In genomic region chr22:42282943-42283287, GRCh38 we compare ENCODE assay signal across 10 cellular contexts. TPM values are rescaled to one million over a fixed set of nuclear protein-coding genes. Genes with fewer than 3 reads are reported as not detected.
DNase-seq lines count a peak whose midpoint lies in the region; ATAC-seq and TF ChIP-seq lines count a peak whose summit lies in the region.
"Had no signal": no experiment of that assay in that cellular context is flagged by ENCODE, and none has a peak within 500 bp of the region (broad histone marks: within the 10 kb centered on the region; RNA-seq: fewer than 3 reads in every experiment).

No MANE protein-coding gene starts in this region.

- no peak overlapping the region for H3K56ac ChIP-seq in IMR-90 (ENCODE audit: extremely low read depth, insufficient read depth, low read length)

- no peak overlapping the region for H2AFZ ChIP-seq in IMR-90 (replicated peaks; ENCODE audit: low read length, poor library complexity)

- H2BK5ac ChIP-seq in IMR-90 (ENCODE audit: low read depth, low read length, poor library complexity, severe bottlenecking) = no peak overlapping the region

- in situ Hi-C loops in IMR-90 (cut with MboI; ENCODE audit: low sequenced_read_pairs) = no loop called here

- TF ChIP-seq CTCF in IMR-90 (conservative IDR thresholded peaks at IDR 0.05; ENCODE audit: low read depth, low read length) = no peak
- no peak for TF ChIP-seq CTCF in ovary (IDR thresholded peaks at IDR 0.05)

- H3K36me3 ChIP-seq in BLaER1 (no peaks in the 10 kb centered on the region), IMR-90 (ENCODE audit: control insufficient read depth, insufficient read depth, low read length) (no peaks in the 10 kb centered on the region), esophagus (ENCODE audit: control insufficient read depth in 2 of 2, insufficient read depth in 2 of 2, low read length in 1 of 2) (no peaks in the 10 kb centered on the region), ovary (no peaks in the 10 kb centered on the region)

- no peak overlapping the region for H4K5ac ChIP-seq in IMR-90 (ENCODE audit: low read depth, low read length)

- H3K9ac ChIP-seq in BLaER1 (peak overlapping the region; percentile 72; the same call in 1 of the 2 replicates), IMR-90 (ENCODE audit: low read depth, low read length) (no peak overlapping the region)

- no peak overlapping the region for H3K18ac ChIP-seq in IMR-90 (ENCODE audit: low read depth, low read length)

- no peak overlapping the region for H4K8ac ChIP-seq in IMR-90 (ENCODE audit: low read depth in 2 of 2, low read length in 2 of 2)

- POLR2A ChIA-PET in IMR-90 (lab: Charles Lee; ENCODE audit: unreplicated experiment) = no interaction called here

- TF ChIP-seq EP300 in ovary (IDR thresholded peaks at IDR 0.05) = no peak

- dilution Hi-C loops in IMR-90 (cut with HindIII; ENCODE audit: low sequenced_read_pairs, unreplicated experiment) = no loop called here

- H4K20me1 ChIP-seq in BLaER1 = peaks cover 12% of the 10 kb centered on the region
- H4K20me1 ChIP-seq in IMR-90 (ENCODE audit: insufficient read depth, low read length) = peaks cover 24% of the 10 kb centered on the region

- CTCF ChIA-PET in IMR-90 (lab: Yijun Ruan, JAX) = no interaction called here

- peaks cover 100% of the 10 kb centered on the region for H3K4me1 ChIP-seq in BLaER1
- no peaks in the 10 kb centered on the region for H3K4me1 ChIP-seq in IMR-90 (ENCODE audit: control insufficient read depth, insufficient read depth, low read length)
- peaks cover 5 to 17% of the 10 kb centered on the region in 2 donors for H3K4me1 ChIP-seq in esophagus (ENCODE audit: control insufficient read depth in 2 of 2, insufficient read depth in 2 of 2, low read length in 1 of 2)
- H3K4me1 ChIP-seq in ovary (ENCODE audit: insufficient read depth) = peaks cover 7% of the 10 kb centered on the region

- intact Hi-C loops in IMR-90 (cut with micrococcal nuclease) = no loop called here
- intact Hi-C loops in ovary (cut with DNase I) = loop anchor here in 1 of 4 donors (10.0 kb wide), 1 partner anchor 108 kb away; no protein-coding TSS in a partner anchor

- 0 out of 2 replicates have a peak, but pooled peaks cover 3% of the 10 kb centered on the region for H3K9me1 ChIP-seq in IMR-90 (ENCODE audit: insufficient read depth, low read length)

- H3K4ac ChIP-seq in IMR-90 (ENCODE audit: low read depth, low read length) = no peak overlapping the region

- H2BK15ac ChIP-seq in IMR-90 (ENCODE audit: low read depth, low read length) = no peak overlapping the region

- BruUV-seq in IMR-90 (replicated peaks; lab: Mats Ljungman, UMichigan) = no TSS peak

- H2BK120ac ChIP-seq in IMR-90 (ENCODE audit: low read depth, low read length) = no peak overlapping the region

- H3K4me3 ChIP-seq in BLaER1 (peak overlapping the region; percentile 65), IMR-90 (ENCODE audit: insufficient read depth, low read depth, low read length) (no peak overlapping the region), esophagus (ENCODE audit: low read depth in 1 of 2, low read length in 2 of 2) (peak overlapping the region; percentile 16 to 38), ovary (peak overlapping the region; percentile 30)

- no peak overlapping the region for H2AK5ac ChIP-seq in IMR-90 (ENCODE audit: low read depth, low read length)

- 39% methylated on average over 5 of the region's 14 CpGs; no CpG with 5 or more reads in 1 of the 2 experiments for WGBS in IMR-90 (ENCODE audit: extremely low coverage in 2 of 2, insufficient read length in 1 of 2), 2 experiments
- WGBS in esophagus, 2 donors = 17 to 22% methylated on average over 14 of the region's 14 CpGs
- WGBS in ovary, 3 donors = 21 to 26% (median 25%) methylated on average over 14 of the region's 14 CpGs

- DNase-seq in IMR-90 = no peak
- DNase-seq in ovary = no peak
- no peak for DNase-seq in AML-193 (lab: John Stamatoyannopoulos, UW)
- no peak for DNase-seq in NCI-H1694 (lab: John Stamatoyannopoulos, UW)
- DNase-seq: activated naive CD4-positive, alpha-beta T cell treated with Interleukin-2 at 50 U/mL for 16 hours; erythroblast had no signal

- no peak overlapping the region for H2AK9ac ChIP-seq in IMR-90 (replicated peaks; ENCODE audit: low read depth, low read length, poor library complexity)

- no peak overlapping the region for H4K91ac ChIP-seq in IMR-90 (ENCODE audit: insufficient read depth, low read depth, low read length)

- H3K4me2 ChIP-seq in BLaER1 = peak overlapping the region; percentile 100
- no peak overlapping the region for H3K4me2 ChIP-seq in IMR-90 (ENCODE audit: low read depth, low read length)

- no peak for TF ChIP-seq RAD21 in IMR-90 (IDR thresholded peaks at IDR 0.05; ENCODE audit: low read length)

- H3K23ac ChIP-seq in IMR-90 (ENCODE audit: low read depth, low read length) = peak overlapping the region; percentile 38; the same call in 1 of the 2 replicates

- H3K14ac ChIP-seq in IMR-90 (replicated peaks; ENCODE audit: low read depth, low read length) = no peak overlapping the region

- no peak for ATAC-seq in IMR-90 (ENCODE audit: low read depth)
- ATAC-seq in GM18868 (IDR thresholded peaks at IDR 0.05; ENCODE audit: unreplicated experiment) = no peak
- ATAC-seq in HG02642 (IDR thresholded peaks at IDR 0.05; ENCODE audit: poor library complexity, unreplicated experiment) = no peak

- no peak overlapping the region for H2BK20ac ChIP-seq in IMR-90 (ENCODE audit: low read depth, low read length)

- H3K9me3 ChIP-seq in BLaER1 = no peaks in the 10 kb centered on the region
- no peaks in the 10 kb centered on the region for H3K9me3 ChIP-seq in IMR-90 (ENCODE audit: control insufficient read depth, insufficient read depth, low read length)
- no peaks in the 10 kb centered on the region for H3K9me3 ChIP-seq in esophagus (ENCODE audit: control insufficient read depth in 2 of 2, insufficient read depth in 1 of 2, low read depth in 1 of 2, low read length in 1 of 2)
- no peaks in the 10 kb centered on the region for H3K9me3 ChIP-seq in ovary

- H3K27ac ChIP-seq in BLaER1 (peak overlapping the region; percentile 69), IMR-90 (ENCODE audit: insufficient read depth, low read length) (no peak overlapping the region), esophagus (ENCODE audit: low read depth in 2 of 2, low read length in 1 of 2) (no peak overlapping the region), ovary (no peak overlapping the region)

- H3K27me3 ChIP-seq in BLaER1 (no peaks in the 10 kb centered on the region), IMR-90 (ENCODE audit: control insufficient read depth, insufficient read depth, low read length) (peaks cover 50% of the 10 kb centered on the region), esophagus (ENCODE audit: control insufficient read depth in 1 of 2, insufficient read depth in 2 of 2, low read length in 2 of 2) (peaks cover 0 to 4% of the 10 kb centered on the region in 2 donors), ovary (no peaks in the 10 kb centered on the region)

- H3K79me1 ChIP-seq in IMR-90 (ENCODE audit: low read depth in 1 of 2, low read length in 2 of 2) = no peaks in the 10 kb centered on the region

- TF ChIP-seq POLR2A in IMR-90 (IDR thresholded peaks at IDR 0.05; ENCODE audit: low read depth, low read length) (no peak), ovary (IDR thresholded peaks at IDR 0.05) (no peak)

TF ChIP-seq in IMR-90, 13 proteins besides CTCF, POLR2A, EP300 and RAD21:
- TF ChIP-seq MXI1 (IDR thresholded peaks at IDR 0.05; ENCODE audit: borderline replicate concordance, low read depth, low read length) (no peak), RFX5 (IDR thresholded peaks at IDR 0.05; ENCODE audit: low read depth, low read length) (no peak), ELK1 (IDR thresholded peaks at IDR 0.05; ENCODE audit: borderline replicate concordance, low read depth, low read length) (no peak), MAFK (IDR thresholded peaks at IDR 0.05; ENCODE audit: low read depth, low read length) (no peak), CEBPB (IDR thresholded peaks at IDR 0.05; ENCODE audit: low read depth, low read length) (no peak), USF2 (IDR thresholded peaks at IDR 0.05; ENCODE audit: low read depth, low read length) (no peak), SMC3 (IDR thresholded peaks at IDR 0.05; ENCODE audit: low read depth, low read length) (no peak), RCOR1 (IDR thresholded peaks at IDR 0.05; ENCODE audit: insufficient replicate concordance, low read length) (no peak), FOS (IDR thresholded peaks at IDR 0.05; ENCODE audit: low read depth, low read length) (no peak), MAZ (IDR thresholded peaks at IDR 0.05; ENCODE audit: borderline replicate concordance, low read depth, low read length) (no peak), NFE2L2 (IDR thresholded peaks at IDR 0.05; ENCODE audit: low read depth, low read length) (no peak), BHLHE40 (IDR thresholded peaks at IDR 0.05; ENCODE audit: low read depth, low read length) (no peak), CHD1 (IDR thresholded peaks at IDR 0.05; ENCODE audit: low read depth, low read length) (no peak)

RNA-seq across cellular contexts. Expression of gene TCF20, which starts 12.5 kb away (rescaled TPM):
- total RNA-seq in IMR-90 (2012; rRNA removed) (20.0 and 23.7 TPM in 2 replicates), ovary (10 to 100 TPM; 18.1 to 42.0 (median 36.8) TPM)
- polyA plus RNA-seq in IMR-90 (2012; rRNA removed) (8.9 and 9.5 TPM in 2 replicates), esophagus (10 to 100 TPM; 14.5 to 15.0 TPM), ovary (10 to 100 TPM; 12.4 to 15.1 TPM)
- polyA plus RNA-seq in IMR-90 (2012; cell fraction: cytosol; rRNA removed) = 5.9 and 6.1 TPM in 2 replicates
- polyA plus RNA-seq in IMR-90 (2012; cell fraction: nucleus; rRNA removed; ENCODE audit: low replicate concordance) = 5.2 and 7.9 TPM in 2 replicates
